Comparison of ENCODE assay signal across 14 cellular contexts in the genomic region with DNA sequence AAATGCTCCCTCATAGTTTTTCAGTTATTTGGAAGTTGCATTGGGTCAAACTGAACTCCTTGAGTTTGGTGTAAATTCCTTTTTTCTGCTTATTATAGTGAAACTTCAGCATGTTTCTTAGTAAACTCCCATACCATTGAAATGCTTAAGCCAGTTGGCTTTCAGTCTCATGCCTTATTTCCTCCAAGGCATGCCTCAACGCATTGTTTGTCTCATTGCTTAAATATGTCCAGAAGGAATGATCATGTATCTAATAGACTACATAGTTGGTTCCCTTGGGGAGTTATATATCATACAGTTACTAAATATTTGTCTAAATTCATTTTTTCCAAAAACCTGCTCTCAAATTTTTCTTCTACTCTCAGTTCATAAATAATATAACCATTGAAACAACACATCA.
A peak's percentile ranks its signal among the peaks of the same experiment; 100 is the strongest.
DNase-seq lines count a peak whose midpoint lies in the region; ATAC-seq and TF ChIP-seq lines count a peak whose summit lies in the region.
"Had no signal": no experiment of that assay in that cellular context is flagged by ENCODE, and none has a peak within 500 bp of the region (broad histone marks: within the 10 kb centered on the region; RNA-seq: fewer than 3 reads in every experiment).

No MANE protein-coding gene starts in this region.

- peak overlapping the region in 1 of 2 donors; percentile 34 for H3K27ac ChIP-seq in left lung
- H3K27ac ChIP-seq: A549 had no signal

- no peak for ATAC-seq in left lung
- ATAC-seq: A549, Panc1 had no signal

- H3K9me3 ChIP-seq in adipocyte (ENCODE audit: control insufficient read depth, low read length) (no peaks in the 10 kb centered on the region), left lung (no peaks in the 10 kb centered on the region)
- H3K9me3 ChIP-seq: A549 had no signal

- DNase-seq in HPDE6-E6E7 (ENCODE audit: extremely low spot score): peak; percentile 48
- DNase-seq in adipocyte (ENCODE audit: low read depth): peak; percentile 3
- peak; percentile 9 for DNase-seq in fibroblast of pulmonary artery (ENCODE audit: low read depth)
- DNase-seq in renal cortical epithelial cell (ENCODE audit: low read depth): peak; percentile 3
- no peak for DNase-seq in left lung
- no peak for DNase-seq in COLO829 (ENCODE audit: low spot score)
- DNase-seq in activated naive CD4-positive, alpha-beta T cell (lab: John Stamatoyannopoulos, UW): no peak
- DNase-seq: C1 segment of cervical spinal cord, GOT3, NCI-H1436, NCI-H2081 treated with DMSO at 0.1 percent for 48 hours, SHP77 had no signal

- H3K4me1 ChIP-seq in adipocyte (ENCODE audit: control insufficient read depth, insufficient read depth, low read length) (no peaks in the 10 kb centered on the region), left lung (no peaks in the 10 kb centered on the region)
- H3K4me1 ChIP-seq: A549 had no signal

- no peak overlapping the region for H3K9ac ChIP-seq in adipocyte (ENCODE audit: low read length)

- TF ChIP-seq CTCF in fibroblast of pulmonary artery (IDR thresholded peaks at IDR 0.05; ENCODE audit: low read length, missing control alignments): no peak
- TF ChIP-seq CTCF in left lung (IDR thresholded peaks at IDR 0.05): no peak

- intact Hi-C loops in left lung (cut with DNase I): no loop called here

- H3K27me3 ChIP-seq in adipocyte (replicated peaks; ENCODE audit: control insufficient read depth, insufficient read depth, low read length) (no peaks in the 10 kb centered on the region), left lung (no peaks in the 10 kb centered on the region)

- H3K36me3 ChIP-seq in adipocyte (ENCODE audit: control insufficient read depth, insufficient read depth, low read length, severe bottlenecking) (no peaks in the 10 kb centered on the region), left lung (no peaks in the 10 kb centered on the region)

- H3K4me3 ChIP-seq in adipocyte (ENCODE audit: low read length) (no peak overlapping the region), fibroblast of pulmonary artery (replicated peaks; ENCODE audit: low read depth, low read length) (no peak overlapping the region), left lung (no peak overlapping the region)
- H3K4me3 ChIP-seq: A549 had no signal

Comparison
In these comparisons a context has a peak if more than half of its experiments do, and no peak if none do; other contexts are left out.
1. DNase-seq: peak in HPDE6-E6E7 (single experiment), adipocyte (single experiment), fibroblast of pulmonary artery (single experiment) and renal cortical epithelial cell (single experiment); none in left lung (0 of 2), COLO829 (single experiment) and activated naive CD4-positive, alpha-beta T cell (0 of 4).